Comparison of ENCODE assay signal across 26 cellular contexts in the genomic region with DNA sequence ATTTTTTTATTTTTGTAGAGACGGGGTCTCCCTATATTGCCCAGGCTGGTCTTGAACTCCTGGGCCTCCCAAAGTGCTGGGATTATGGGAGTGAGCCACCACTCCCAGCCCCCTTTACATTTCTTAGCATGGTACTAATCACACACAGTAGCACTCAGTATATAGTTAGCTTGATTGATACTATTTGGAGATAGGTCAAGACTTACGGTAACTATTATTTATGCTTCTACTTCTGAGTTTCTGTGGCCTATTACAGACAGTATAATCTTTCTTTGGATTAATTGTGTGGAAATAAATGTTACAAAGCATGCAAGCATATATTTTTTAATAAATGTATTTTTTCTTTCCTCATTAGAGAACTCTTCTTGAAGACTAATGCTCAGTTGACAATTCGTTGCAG.
"Had no signal": no experiment of that assay in that cellular context is flagged by ENCODE, and none has a peak within 500 bp of the region (broad histone marks: within the 10 kb centered on the region; RNA-seq: fewer than 3 reads in every experiment).

No MANE protein-coding gene starts in this region.

- H3K9me3 ChIP-seq: lower lobe of right lung, testis, uterus had no signal

- H3K27me3 ChIP-seq: adrenal gland, testis, uterus had no signal

- H3K4me3 Mint-ChIP-seq: activated CD4-positive, alpha-beta T cell treated with anti-CD3 and anti-CD28 coated beads, Interleukin-2, amount 10 ng/mL, durations not matched to agents 24 days and 14 days; activated CD8-positive, alpha-beta T cell treated with anti-CD3 and anti-CD28 coated beads, Interleukin-2, amount 10 ng/mL, durations not matched to agents 7 days and 5 days; activated naive CD8-positive, alpha-beta T cell; endodermal cell; neural crest cell; T-helper 2 cell treated with Interferon-gamma antibody and Interleukin-4, amounts not matched to agents 5 μg/mL and 100 μg/mL, for 36 hours had no signal

- ATAC-seq: activated CD4-positive, CD25-positive, alpha-beta regulatory T cell treated with anti-CD3 and anti-CD28 coated beads, Interleukin-2, amount 50 U/mL, for 24 hours; activated CD8-positive, alpha-beta T cell treated with anti-CD3 and anti-CD28 coated beads, Interleukin-2, amount 10 ng/mL, durations not matched to agents 7 days and 5 days; left lobe of liver; lower lobe of right lung; sciatic nerve had no signal

- H3K4me1 Mint-ChIP-seq: activated CD4-positive, alpha-beta T cell treated with anti-CD3 and anti-CD28 coated beads, Interleukin-2, amount 10 ng/mL, durations not matched to agents 24 days and 14 days; endodermal cell; neural crest cell had no signal

- H3K4me1 ChIP-seq: adrenal gland, lower lobe of right lung, testis, uterus had no signal

- FAIRE-seq: bronchial epithelial cell, kidney had no signal

- H3K9me3 Mint-ChIP-seq: activated CD4-positive, alpha-beta T cell treated with anti-CD3 and anti-CD28 coated beads, Interleukin-2, amount 10 ng/mL, durations not matched to agents 24 days and 14 days; endodermal cell had no signal

- H3K27ac Mint-ChIP-seq: activated CD4-positive, alpha-beta T cell treated with anti-CD3 and anti-CD28 coated beads, Interleukin-2, amount 10 ng/mL, durations not matched to agents 24 days and 14 days; activated CD8-positive, alpha-beta T cell treated with anti-CD3 and anti-CD28 coated beads, Interleukin-2, amount 10 ng/mL, durations not matched to agents 7 days and 5 days; activated naive CD8-positive, alpha-beta T cell; endodermal cell; T-helper 2 cell treated with Interferon-gamma antibody and Interleukin-4, amounts not matched to agents 5 μg/mL and 100 μg/mL, for 36 hours had no signal

- H3K36me3 ChIP-seq: adrenal gland, uterus had no signal

- H3K4me3 ChIP-seq: adrenal gland, lower lobe of right lung, testis, uterus had no signal

- DNase-seq: activated CD4-positive, alpha-beta T cell treated with anti-CD3 and anti-CD28 coated beads, Interleukin-2, amount 10 ng/mL, durations not matched to agents 24 days and 14 days; activated CD8-positive, alpha-beta T cell treated with anti-CD3 and anti-CD28 coated beads, Interleukin-2, amount 10 ng/mL, durations not matched to agents 7 days and 5 days; activated naive CD4-positive, alpha-beta T cell; activated T-cell treated with anti-CD3 and anti-CD28 coated beads, Interleukin-2, amount 50 U/mL, for 1 hour; adrenal gland; cerebellar nuclear complex; cortex of kidney; endodermal cell; kidney; lower lobe of right lung; naive B cell; occipital lobe; stimulated activated CD4-positive, alpha-beta T cell treated with anti-CD3 and anti-CD28 coated beads, Interleukin-2, amount 100 ng/mL, for 48 hours; stimulated activated CD8-positive, alpha-beta memory T cell treated with anti-CD3 and anti-CD28 coated beads, Interleukin-4, amount 100 ng/mL, for 48 hours; stimulated activated naive CD4-positive, alpha-beta T cell; testis; trophoblast cell; uterus had no signal

- H3K27me3 Mint-ChIP-seq: activated CD4-positive, alpha-beta T cell treated with anti-CD3 and anti-CD28 coated beads, Interleukin-2, amount 10 ng/mL, durations not matched to agents 24 days and 14 days; activated naive CD8-positive, alpha-beta T cell; naive B cell had no signal

- H3K27ac ChIP-seq: adrenal gland, lower lobe of right lung, testis, uterus, VCaP had no signal
